8 cellular contexts compared by ENCODE assay signal in genomic region chr17:77286641-77287431, GRCh38.
DNase-seq lines count a peak whose midpoint lies in the region; ATAC-seq and TF ChIP-seq lines count a peak whose summit lies in the region.

No MANE protein-coding gene starts in this region.

- ATAC-seq in left lung = peak; percentile 63
- ATAC-seq in gastroesophageal sphincter = no peak
- no peak for ATAC-seq in HG02981 (IDR thresholded peaks at IDR 0.05; ENCODE audit: unreplicated experiment)

- H3K36me3 ChIP-seq in left lung (no peaks in the 10 kb centered on the region), urinary bladder (ENCODE audit: insufficient read depth) (no peaks in the 10 kb centered on the region), gastroesophageal sphincter (no peaks in the 10 kb centered on the region)

- in situ Hi-C loops in astrocyte of the spinal cord (cut with HindIII; ENCODE audit: low sequenced_read_pairs) = no loop called here

- peaks cover 16 to 59% of the 10 kb centered on the region in 2 donors for H3K4me1 ChIP-seq in left lung
- no peaks in the 10 kb centered on the region for H3K4me1 ChIP-seq in urinary bladder (ENCODE audit: insufficient read depth)
- peaks cover 0 to 14% (median 0%) of the 10 kb centered on the region in 3 donors for H3K4me1 ChIP-seq in gastroesophageal sphincter

- H3K4me3 ChIP-seq in astrocyte of the spinal cord (ENCODE audit: low read depth, low read length) (no peak overlapping the region), left lung (no peak overlapping the region), urinary bladder (ENCODE audit: low read depth, low read length) (no peak overlapping the region), gastroesophageal sphincter (no peak overlapping the region)

- no peak for TF ChIP-seq POLR2A in gastroesophageal sphincter (IDR thresholded peaks at IDR 0.05)

- TF ChIP-seq EP300 in gastroesophageal sphincter (IDR thresholded peaks at IDR 0.05) = no peak

- no peaks in the 10 kb centered on the region for H3K9me3 ChIP-seq in left lung
- H3K9me3 ChIP-seq in gastroesophageal sphincter = no peaks in the 10 kb centered on the region

- TF ChIP-seq CTCF in astrocyte of the spinal cord (IDR thresholded peaks at IDR 0.05; ENCODE audit: low read depth, low read length) (no peak), left lung (IDR thresholded peaks at IDR 0.05) (no peak), gastroesophageal sphincter (IDR thresholded peaks at IDR 0.05) (no peak)

- H3K27ac ChIP-seq in left lung = peak overlapping the region; percentile 7 to 62
- H3K27ac ChIP-seq in urinary bladder (ENCODE audit: low read depth) = peak overlapping the region; percentile 84
- H3K27ac ChIP-seq in gastroesophageal sphincter = peak overlapping the region in 2 of 4 donors; percentile 9 to 49

- peaks cover 0 to 9% of the 10 kb centered on the region in 2 donors for H3K27me3 ChIP-seq in left lung
- H3K27me3 ChIP-seq in gastroesophageal sphincter = peaks cover 5% of the 10 kb centered on the region

- DNase-seq in NCI-H1417 (lab: John Stamatoyannopoulos, UW) (peak; percentile 8 to 63 (median 40)), NCI-H1417 treated with DMSO at 0.1 percent for 48 hours (lab: John Stamatoyannopoulos, UW) (no peak), astrocyte of the spinal cord (ENCODE audit: low read depth, low spot score) (peak; percentile 59), left lung (peak; percentile 64 to 85), iPS-NIHi7 (ENCODE audit: extremely low spot score) (no peak)

- 71% methylated on average over 21 of the region's 21 CpGs for WGBS in urinary bladder
- WGBS in gastroesophageal sphincter (ENCODE audit: low coverage in 1 of 2), 2 donors = 100% methylated on average over 3 of the region's 21 CpGs; no CpG with 5 or more reads in 1 of the 2 donors

- intact Hi-C loops in left lung (cut with DNase I) = no loop called here

Comparison
In these comparisons a context has a peak if more than half of its experiments do, and no peak if none do; other contexts are left out.
1. DNase-seq: peak in NCI-H1417 (3 of 3), astrocyte of the spinal cord (single experiment) and left lung (2 of 2); none in NCI-H1417 treated with DMSO at 0.1 percent for 48 hours (single experiment) and iPS-NIHi7 (single experiment).